ENCODE assay signal across 16 cellular contexts in genomic region chr15:65396965-65397317, GRCh38. TPM values are rescaled to one million over a fixed set of nuclear protein-coding genes. Genes with fewer than 3 reads are reported as not detected.
"Had no signal": no experiment of that assay in that cellular context is flagged by ENCODE, and none has a peak within 500 bp of the region (broad histone marks: within the 10 kb centered on the region; RNA-seq: fewer than 3 reads in every experiment).

No MANE protein-coding gene starts in this region.

- H3K4me3 ChIP-seq: body of pancreas, right atrium auricular region, skin epidermis, tibial artery had no signal

- H3K9me3 ChIP-seq: body of pancreas, right atrium auricular region, tibial artery had no signal

- H3K4me3 Mint-ChIP-seq: activated CD8-positive, alpha-beta T cell treated with anti-CD3 and anti-CD28 coated beads for 36 hours had no signal

- H3K27ac Mint-ChIP-seq: activated CD8-positive, alpha-beta T cell treated with anti-CD3 and anti-CD28 coated beads for 36 hours had no signal

- H3K36me3 ChIP-seq: right atrium auricular region, tibial artery had no signal

- H3K27me3 ChIP-seq: body of pancreas, right atrium auricular region had no signal

- H3K9me3 Mint-ChIP-seq: activated CD8-positive, alpha-beta T cell treated with anti-CD3 and anti-CD28 coated beads for 36 hours had no signal

- DNase-seq: activated CD4-positive, alpha-beta T cell treated with anti-CD3 and anti-CD28 coated beads for 4 hours; activated CD8-positive, alpha-beta memory T cell treated with anti-CD3 and anti-CD28 coated beads, Interleukin-2, amount 50 U/mL, for 48 hours; activated naive CD4-positive, alpha-beta T cell treated with Interleukin-2 at 50 U/mL for 16 hours; body of pancreas; effector memory CD4-positive, alpha-beta T cell; erythroblast; hippocampal formation; left ventricle myocardium superior; mesenchymal stem cell; T-helper 1 cell; tibial artery; WERI-Rb-1 had no signal

- H3K27ac ChIP-seq: body of pancreas, right atrium auricular region, skin epidermis, tibial artery, WERI-Rb-1 had no signal

- ATAC-seq: activated CD8-positive, alpha-beta T cell treated with anti-CD3 and anti-CD28 coated beads for 36 hours; body of pancreas; left ventricle myocardium superior had no signal

RNA-seq across cellular contexts. Expression of gene IGDCC3, which starts 19.1 kb away (rescaled TPM):
- total RNA-seq: activated CD8-positive, alpha-beta T cell treated with anti-CD3 and anti-CD28 coated beads for 36 hours; body of pancreas; posterior vena cava; right atrium auricular region had no signal
